ENCODE assay signal across 8 cellular contexts in genomic region chr3:44045476-44046275, GRCh38.
DNase-seq lines count a peak whose midpoint lies in the region; ATAC-seq and TF ChIP-seq lines count a peak whose summit lies in the region.

No MANE protein-coding gene starts in this region.

- no peaks in the 10 kb centered on the region for H3K27me3 Mint-ChIP-seq in endodermal cell (ENCODE audit: insufficient read depth)

- H3K27me3 ChIP-seq in spleen (replicated peaks in 1 of 7), result peaks cover 0 to 2% (median 0%) of the 10 kb centered on the region in 7 donors
- H3K27me3 ChIP-seq in endodermal cell (ENCODE audit: control insufficient read depth, insufficient read depth, low read length, poor library complexity, severe bottlenecking), result no peaks in the 10 kb centered on the region

- no peak overlapping the region for H3K4me3 Mint-ChIP-seq in endodermal cell

- H3K4me3 ChIP-seq in spleen (no peak overlapping the region), endodermal cell (ENCODE audit: low read length) (no peak overlapping the region)

- H3K9ac ChIP-seq in endodermal cell (ENCODE audit: extremely low read depth, low read length, poor library complexity, severe bottlenecking), result no peak overlapping the region

- peaks cover 2% of the 10 kb centered on the region for H3K9me3 Mint-ChIP-seq in endodermal cell

- ATAC-seq in GM21526 (IDR thresholded peaks at IDR 0.05; ENCODE audit: low FRiP score, unreplicated experiment) (peak; percentile 66), HG03565 (IDR thresholded peaks at IDR 0.05; ENCODE audit: unreplicated experiment) (peak; percentile 82)

- intact Hi-C loops in spleen (cut with DNase I; ENCODE audit: low total_unique reads), result no loop called here

- H3K36me3 Mint-ChIP-seq in endodermal cell (ENCODE audit: low read depth), result no peaks in the 10 kb centered on the region

- H3K4me1 ChIP-seq in spleen (peaks cover 0 to 22% (median 6%) of the 10 kb centered on the region in 6 donors), endodermal cell (ENCODE audit: control insufficient read depth, insufficient read depth, low read length) (no peaks in the 10 kb centered on the region)

- peak; percentile 7 to 44 for DNase-seq in SHP77 (lab: John Stamatoyannopoulos, UW)
- no peak for DNase-seq in SHP77 treated with DMSO at 0.1 percent for 48 hours (lab: John Stamatoyannopoulos, UW)
- peak; percentile 74 for DNase-seq in SKM-1 treated with dmso at 0.1 percent for 144 hours (lab: John Stamatoyannopoulos, UW; ENCODE audit: unreplicated experiment)
- peak; percentile 83 for DNase-seq in spleen
- DNase-seq in endodermal cell, result no peak
- DNase-seq in NCI-H128 (lab: John Stamatoyannopoulos, UW; ENCODE audit: unreplicated experiment), result no peak

- H3K4me1 Mint-ChIP-seq in endodermal cell, result peaks cover 5% of the 10 kb centered on the region

- no peaks in the 10 kb centered on the region for H3K36me3 ChIP-seq in spleen
- H3K36me3 ChIP-seq in endodermal cell (ENCODE audit: control insufficient read depth, insufficient read depth, low read length), result no peaks in the 10 kb centered on the region

- H3K27ac Mint-ChIP-seq in endodermal cell, result no peak overlapping the region

- H3K27ac ChIP-seq in spleen (peak overlapping the region in 1 of 8 donors; percentile 28), endodermal cell (ENCODE audit: low read depth, low read length) (no peak overlapping the region)

- TF ChIP-seq POLR2A in spleen (IDR thresholded peaks at IDR 0.05), result no peak

- H3K9me3 ChIP-seq in spleen, result no peaks in the 10 kb centered on the region
- H3K9me3 ChIP-seq in endodermal cell (ENCODE audit: control insufficient read depth, low read length), result no peaks in the 10 kb centered on the region

- no peak for TF ChIP-seq CTCF in spleen (IDR thresholded peaks at IDR 0.05 in 8 of 11, conservative IDR thresholded peaks at IDR 0.05 in 3 of 11)
- no peak for TF ChIP-seq CTCF in endodermal cell (conservative IDR thresholded peaks at IDR 0.05)

- WGBS in spleen, 5 donors, result 15 to 31% (median 19%) methylated on average over 4 of the region's 4 CpGs
- 40 to 69% methylated on average over 2 to 4 of the region's 4 CpGs for WGBS in endodermal cell (ENCODE audit: insufficient coverage in 1 of 2, insufficient read length in 1 of 2), 2 experiments

Comparison
In these comparisons a context has a peak if more than half of its experiments do, and no peak if none do; other contexts are left out.
1. DNase-seq: peak in SHP77 (2 of 2), SKM-1 treated with dmso at 0.1 percent for 144 hours (single experiment) and spleen (single experiment); none in SHP77 treated with DMSO at 0.1 percent for 48 hours (single experiment), endodermal cell (single experiment) and NCI-H128 (single experiment).